In the genomic region with DNA sequence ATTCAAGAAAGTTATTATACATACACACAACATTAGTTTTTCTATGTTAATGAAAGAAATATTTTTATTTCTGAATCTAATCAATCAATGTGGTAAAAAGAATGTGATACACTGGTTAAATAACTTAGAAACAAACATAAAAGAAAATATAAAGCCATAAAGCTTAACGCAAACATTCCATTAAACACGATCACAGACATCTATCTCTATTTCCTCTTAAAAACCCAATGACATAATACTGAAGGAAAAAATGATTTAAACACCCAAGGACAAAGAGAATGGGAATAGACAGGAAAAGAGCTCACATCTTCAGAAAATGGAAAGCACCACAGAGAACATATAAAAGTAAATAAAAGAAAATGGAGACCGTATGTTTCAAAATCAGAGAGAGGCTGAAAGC, we compare ENCODE assay signal across 1 cellular context.
TF ChIP-seq lines count a peak whose summit lies in the region.

No MANE protein-coding gene starts in this region.

TF ChIP-seq in SK-N-SH, 30 proteins besides CTCF, POLR2A, EP300 and RAD21 (continued from another document):
- TF ChIP-seq TCF12 (IDR thresholded peaks at IDR 0.05) (no peak), SMC3 (IDR thresholded peaks at IDR 0.05; ENCODE audit: low read depth, low read length) (no peak), USF2 (IDR thresholded peaks at IDR 0.05; ENCODE audit: borderline replicate concordance, low read depth, low read length) (no peak), SIN3A (IDR thresholded peaks at IDR 0.05; ENCODE audit: borderline replicate concordance, low read depth, low read length) (no peak), RFX5 (IDR thresholded peaks at IDR 0.05; ENCODE audit: low read length) (no peak), TAF1 (IDR thresholded peaks at IDR 0.05; ENCODE audit: borderline replicate concordance, low read depth, low read length) (no peak), MXI1 (IDR thresholded peaks at IDR 0.05; ENCODE audit: low read depth, low read length) (no peak), MEF2A (IDR thresholded peaks at IDR 0.05; ENCODE audit: borderline replicate concordance, low read depth) (no peak), NFIC (IDR thresholded peaks at IDR 0.05; ENCODE audit: borderline replicate concordance) (no peak)
